Comparison of ENCODE assay signal across 8 cellular contexts in the genomic region with DNA sequence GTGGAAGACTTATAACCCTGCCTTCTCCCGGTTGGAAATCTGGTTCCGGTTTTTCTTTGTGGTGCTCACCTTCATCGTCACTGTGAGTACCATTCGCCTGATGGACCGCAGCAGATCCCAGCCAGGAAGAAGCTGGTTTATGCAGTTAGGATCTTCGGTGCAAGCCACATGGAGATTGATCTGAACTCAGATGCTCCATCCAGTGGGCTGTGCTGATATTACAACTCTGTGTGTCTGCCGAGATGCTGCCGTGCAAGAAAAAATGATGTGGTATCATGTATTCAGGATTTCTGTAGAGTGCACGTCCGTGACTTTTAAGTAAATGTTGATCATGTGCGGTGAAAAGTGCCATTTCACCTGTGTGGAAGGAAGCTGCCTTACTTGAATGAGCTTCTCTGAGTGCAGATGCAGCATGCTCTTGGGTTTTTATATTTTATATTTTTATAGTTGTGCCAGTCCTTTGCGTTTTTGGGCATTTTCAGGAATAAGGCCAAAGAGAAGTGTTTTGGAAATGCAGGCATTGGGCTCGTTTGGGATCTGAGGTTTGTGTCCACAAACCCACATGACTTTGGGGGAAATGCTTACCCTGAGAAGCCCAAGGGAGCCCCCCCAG.
DNase-seq lines count a peak whose midpoint lies in the region; ATAC-seq and TF ChIP-seq lines count a peak whose summit lies in the region.

No MANE protein-coding gene starts in this region.

- ATAC-seq in HG02970 (IDR thresholded peaks at IDR 0.05; ENCODE audit: low FRiP score, unreplicated experiment) (no peak), GM18867 (IDR thresholded peaks at IDR 0.05; ENCODE audit: unreplicated experiment) (no peak)

- DNase-seq in GM12865 (ENCODE audit: low read depth) (peak; percentile 68), NCI-H1105 treated with DMSO at 0.1 percent for 48 hours (lab: John Stamatoyannopoulos, UW) (peak; percentile 67), T-helper 1 cell (peak in 3 of 5 donors; percentile 14 to 50 (median 40)), astrocyte of the hippocampus (ENCODE audit: low read depth, low spot score) (peak; percentile 87), hippocampal formation (lab: John Stamatoyannopoulos, UW) (peak; percentile 39 to 40), skeletal muscle cell (ENCODE audit: low read depth) (peak; percentile 23)

- TF ChIP-seq CTCF in GM12865 (IDR thresholded peaks at IDR 0.05; ENCODE audit: insufficient read depth, low read depth, low read length, missing control alignments): peak; percentile 68

- no peak overlapping the region for H3K4me3 ChIP-seq in GM12865 (ENCODE audit: low read depth, low read length)
- H3K4me3 ChIP-seq in skeletal muscle cell (ENCODE audit: low read depth, low read length): no peak overlapping the region

Comparison
In these comparisons a context has a peak if more than half of its experiments do, and no peak if none do; other contexts are left out.
1. DNase-seq: peak in every context shown above with its lines; median percentile 87 in astrocyte of the hippocampus; 68 in GM12865; 67 in NCI-H1105 treated with DMSO at 0.1 percent for 48 hours; 40 in T-helper 1 cell; 40 in hippocampal formation; 23 in skeletal muscle cell.